12 cellular contexts compared by ENCODE assay signal in the genomic region with DNA sequence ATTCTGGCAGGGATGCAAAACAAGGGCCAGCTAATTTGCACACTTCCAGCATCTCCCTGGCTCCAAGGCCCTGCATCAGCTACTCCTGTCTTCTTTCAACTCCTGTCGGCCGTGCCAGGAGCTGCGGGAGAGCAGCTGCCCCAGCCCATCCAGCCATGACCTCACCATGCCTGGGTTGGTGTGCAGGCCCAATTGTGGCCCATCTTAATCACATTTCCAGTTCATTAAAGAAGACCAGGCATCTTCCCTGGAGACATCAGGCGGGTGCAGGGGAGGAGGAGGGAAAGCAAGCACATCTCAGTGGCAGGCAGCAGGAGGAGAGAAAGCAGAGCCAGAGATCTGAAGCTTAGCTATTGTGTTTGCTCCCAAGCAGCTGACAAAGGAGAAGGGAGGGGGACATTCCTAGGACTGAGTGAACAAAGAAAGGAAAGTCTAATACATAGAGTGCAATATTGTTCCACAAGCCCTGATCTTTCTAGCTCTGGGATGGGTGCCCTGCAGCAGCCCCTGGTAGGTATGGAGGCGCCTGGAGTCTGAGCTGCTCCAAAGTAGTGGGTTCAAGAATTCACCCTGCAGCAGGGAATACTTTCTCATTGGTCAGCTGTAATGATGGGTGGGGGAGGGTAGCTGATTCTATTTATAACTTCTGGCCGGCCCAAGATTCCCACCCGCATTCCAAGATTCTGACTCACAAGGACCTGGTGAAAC. TPM values are rescaled to one million over a fixed set of nuclear protein-coding genes. Genes with fewer than 3 reads are reported as not detected.
DNase-seq lines count a peak whose midpoint lies in the region; ATAC-seq and TF ChIP-seq lines count a peak whose summit lies in the region.
"Had no signal": no experiment of that assay in that cellular context is flagged by ENCODE, and none has a peak within 500 bp of the region (broad histone marks: within the 10 kb centered on the region; RNA-seq: fewer than 3 reads in every experiment).

No MANE protein-coding gene starts in this region.

- H3K27ac Mint-ChIP-seq in nephron progenitor cell (no peak overlapping the region), T-cell (no peak overlapping the region)
- H3K27ac Mint-ChIP-seq: CD8-positive, alpha-beta T cell; dendritic cell treated with granulocyte-macrophage colony-stimulating factor and Interleukin-4, amounts not matched to agents 40 ng/mL and 50 ng/mL, for 4 days had no signal

- POLR2A ChIA-PET in PC-9 (lab: Charles Lee; ENCODE audit: unreplicated experiment) = interaction anchor here (0.5 to 2.0 kb wide), 14 partner anchors 9 to 729 kb away, joined by 3 to 35 read pairs (median 4); a partner anchor contains a TSS
- POLR2A ChIA-PET in HEK293T (lab: Yijun Ruan, JAX) = no interaction called here
- POLR2A ChIA-PET in T-cell (lab: Charles Lee) = no interaction called here

- CTCF ChIA-PET in PC-9 (lab: Charles Lee) = interaction anchor here (0.6 to 1.6 kb wide), 9 partner anchors 9 to 225 kb away, joined by 3 to 14 read pairs (median 4); no protein-coding TSS in a partner anchor
- CTCF ChIA-PET in HEK293T (lab: Yijun Ruan, JAX) = interaction anchor here (0.9 to 1.5 kb wide), 4 partner anchors 8 to 194 kb away, joined by 3 to 5 read pairs (median 3); no protein-coding TSS in a partner anchor
- CTCF ChIA-PET in T-cell (lab: Charles Lee) = interaction anchor here in 1 of 2 donors (0.6 kb wide), 1 partner anchor 1300 kb away, joined by 3 read pairs; no protein-coding TSS in a partner anchor

- H3K4me1 Mint-ChIP-seq in nephron progenitor cell (peaks cover 61% of the 10 kb centered on the region), T-cell (peaks cover 0 to 5% (median 2%) of the 10 kb centered on the region in 3 donors)

- H3K27ac ChIP-seq in BLaER1 = no peak overlapping the region
- peak overlapping the region; percentile 86 for H3K27ac ChIP-seq in PC-9
- peak overlapping the region in 3 of 4 donors; percentile 47 to 74 (median 68) for H3K27ac ChIP-seq in gastroesophageal sphincter
- H3K27ac ChIP-seq in effector memory CD4-positive, alpha-beta T cell (ENCODE audit: insufficient read depth, low read length, poor library complexity, severe bottlenecking) = no peak overlapping the region

- H3K4me3 Mint-ChIP-seq in nephron progenitor cell = peak overlapping the region; percentile 1
- no peak overlapping the region for H3K4me3 Mint-ChIP-seq in T-cell
- H3K4me3 Mint-ChIP-seq: CD8-positive, alpha-beta T cell; dendritic cell treated with granulocyte-macrophage colony-stimulating factor and Interleukin-4, amounts not matched to agents 40 ng/mL and 50 ng/mL, for 4 days had no signal

- H3K9me3 Mint-ChIP-seq in nephron progenitor cell (no peaks in the 10 kb centered on the region), T-cell (no peaks in the 10 kb centered on the region)
- H3K9me3 Mint-ChIP-seq: CD8-positive, alpha-beta T cell; dendritic cell treated with granulocyte-macrophage colony-stimulating factor and Interleukin-4, amounts not matched to agents 40 ng/mL and 50 ng/mL, for 4 days had no signal

- intact Hi-C loops in PC-9 (cut with micrococcal nuclease; ENCODE audit: unreplicated experiment) = loop anchor here (1.0 to 2.0 kb wide), 4 partner anchors 19 to 194 kb away; no protein-coding TSS in a partner anchor

- H3K36me3 ChIP-seq in BLaER1 (no peaks in the 10 kb centered on the region), PC-9 (ENCODE audit: low read depth) (no peaks in the 10 kb centered on the region), gastroesophageal sphincter (no peaks in the 10 kb centered on the region)
- H3K36me3 ChIP-seq in effector memory CD4-positive, alpha-beta T cell (ENCODE audit: control insufficient read depth, insufficient read depth, low read length) = no peaks in the 10 kb centered on the region

- H3K9ac ChIP-seq in BLaER1 = no peak overlapping the region

- no peak for TF ChIP-seq POLR2A in gastroesophageal sphincter (IDR thresholded peaks at IDR 0.05)

- H3K36me3 Mint-ChIP-seq in nephron progenitor cell (ENCODE audit: low read depth) (no peaks in the 10 kb centered on the region), T-cell (no peaks in the 10 kb centered on the region)
- H3K36me3 Mint-ChIP-seq: CD8-positive, alpha-beta T cell had no signal

- H3K79me2 ChIP-seq in PC-9 (ENCODE audit: low read depth) = no peaks in the 10 kb centered on the region

- H2AFZ ChIP-seq in PC-9 = no peak overlapping the region

- H3K4me1 ChIP-seq in BLaER1 = peaks cover 15% of the 10 kb centered on the region
- H3K4me1 ChIP-seq in PC-9 (replicated peaks; ENCODE audit: insufficient read depth) = peaks cover 68% of the 10 kb centered on the region
- peaks cover 3 to 43% (median 20%) of the 10 kb centered on the region in 3 donors for H3K4me1 ChIP-seq in gastroesophageal sphincter
- H3K4me1 ChIP-seq in effector memory CD4-positive, alpha-beta T cell (ENCODE audit: control insufficient read depth, insufficient read depth, low read length, poor library complexity, severe bottlenecking) = no peaks in the 10 kb centered on the region

- no peaks in the 10 kb centered on the region for H4K20me1 ChIP-seq in BLaER1
- no peaks in the 10 kb centered on the region for H4K20me1 ChIP-seq in PC-9 (ENCODE audit: insufficient read depth)

- DNase-seq in PC-9 (peak; percentile 85 to 87), nephron progenitor cell (no peak), HEK293T (ENCODE audit: extremely low spot score) (no peak), T-cell (no peak)
- DNase-seq in activated T-cell treated with anti-CD3 and anti-CD28 coated beads, Interleukin-2, amount 50 U/mL, for 48 hours = no peak
- DNase-seq in effector memory CD4-positive, alpha-beta T cell = no peak
- DNase-seq: CD8-positive, alpha-beta T cell; KBM-7; T-helper 9 cell had no signal

- peak overlapping the region; percentile 61 for H3K4me2 ChIP-seq in BLaER1
- peak overlapping the region; percentile 79 for H3K4me2 ChIP-seq in PC-9

- no peak for TF ChIP-seq EP300 in gastroesophageal sphincter (IDR thresholded peaks at IDR 0.05)

- BruUV-seq in PC-9 (replicated peaks; lab: Mats Ljungman, UMichigan) = no TSS peak

- H3K27me3 ChIP-seq in BLaER1 (no peaks in the 10 kb centered on the region), PC-9 (ENCODE audit: insufficient read depth, low read depth) (no peaks in the 10 kb centered on the region), gastroesophageal sphincter (no peaks in the 10 kb centered on the region)
- H3K27me3 ChIP-seq in effector memory CD4-positive, alpha-beta T cell (replicated peaks; ENCODE audit: control insufficient read depth, insufficient read depth, low read length, poor library complexity, severe bottlenecking) = no peaks in the 10 kb centered on the region

- TF ChIP-seq CTCF in PC-9 (conservative IDR thresholded peaks at IDR 0.05) = no peak
- peak in 1 of 4 experiments; percentile 32 for TF ChIP-seq CTCF in gastroesophageal sphincter (IDR thresholded peaks at IDR 0.05)
- TF ChIP-seq CTCF in nephron progenitor cell (IDR thresholded peaks at IDR 0.05) = no peak

- H3K27me3 Mint-ChIP-seq in nephron progenitor cell (ENCODE audit: low read depth, poor library complexity) (peaks cover 4% of the 10 kb centered on the region), T-cell (peaks cover 5 to 15% of the 10 kb centered on the region in 2 donors)

- H3K4me3 ChIP-seq in BLaER1 (no peak overlapping the region), PC-9 (no peak overlapping the region), gastroesophageal sphincter (no peak overlapping the region)
- no peak overlapping the region for H3K4me3 ChIP-seq in effector memory CD4-positive, alpha-beta T cell (ENCODE audit: insufficient read depth, low read depth, low read length, poor library complexity, severe bottlenecking)

- WGBS in gastroesophageal sphincter (ENCODE audit: low coverage in 1 of 2), 2 donors = 0 to 30% methylated on average over 1 to 4 of the region's 7 CpGs

- H3K9me2 ChIP-seq in PC-9 (ENCODE audit: insufficient read depth) = no peaks in the 10 kb centered on the region

- H3F3A ChIP-seq in PC-9 (ENCODE audit: insufficient read depth, low read depth) = peaks cover 40% of the 10 kb centered on the region; the same call in 1 of the 2 replicates

- ATAC-seq in gastroesophageal sphincter (peak; percentile 67), T-cell (replicated peaks in 1 of 4) (no peak)
- ATAC-seq: CD8-positive, alpha-beta T cell had no signal

- H3K9me3 ChIP-seq in BLaER1 = no peaks in the 10 kb centered on the region
- no peaks in the 10 kb centered on the region for H3K9me3 ChIP-seq in PC-9 (ENCODE audit: insufficient read depth, low read depth)
- no peaks in the 10 kb centered on the region for H3K9me3 ChIP-seq in gastroesophageal sphincter
- H3K9me3 ChIP-seq in effector memory CD4-positive, alpha-beta T cell (ENCODE audit: control insufficient read depth, low read length) = no peaks in the 10 kb centered on the region

TF ChIP-seq in HEK293T, 16 proteins besides CTCF, POLR2A, EP300 and RAD21:
- TF ChIP-seq FOXA1 (IDR thresholded peaks at IDR 0.05) (no peak), HDGF (IDR thresholded peaks at IDR 0.05; ENCODE audit: borderline replicate concordance) (no peak), SP1 (IDR thresholded peaks at IDR 0.05) (no peak), TARDBP (IDR thresholded peaks at IDR 0.05) (no peak), ARNT (IDR thresholded peaks at IDR 0.05) (no peak), NFRKB (IDR thresholded peaks at IDR 0.05) (no peak), ELF4 (IDR thresholded peaks at IDR 0.05) (no peak), ZNF384 (IDR thresholded peaks at IDR 0.05) (no peak), L3MBTL2 (conservative IDR thresholded peaks at IDR 0.05) (no peak), LEF1 (IDR thresholded peaks at IDR 0.05; ENCODE audit: borderline replicate concordance) (no peak), FOXM1 (IDR thresholded peaks at IDR 0.05; ENCODE audit: borderline replicate concordance) (no peak), SUZ12 (IDR thresholded peaks at IDR 0.05) (no peak)
- TF ChIP-seq, protein P1, sequence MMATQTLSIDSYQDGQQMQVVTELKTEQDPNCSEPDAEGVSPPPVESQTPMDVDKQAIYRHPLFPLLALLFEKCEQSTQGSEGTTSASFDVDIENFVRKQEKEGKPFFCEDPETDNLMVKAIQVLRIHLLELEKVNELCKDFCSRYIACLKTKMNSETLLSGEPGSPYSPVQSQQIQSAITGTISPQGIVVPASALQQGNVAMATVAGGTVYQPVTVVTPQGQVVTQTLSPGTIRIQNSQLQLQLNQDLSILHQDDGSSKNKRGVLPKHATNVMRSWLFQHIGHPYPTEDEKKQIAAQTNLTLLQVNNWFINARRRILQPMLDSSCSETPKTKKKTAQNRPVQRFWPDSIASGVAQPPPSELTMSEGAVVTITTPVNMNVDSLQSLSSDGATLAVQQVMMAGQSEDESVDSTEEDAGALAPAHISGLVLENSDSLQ (IDR thresholded peaks at IDR 0.05) = no peak

RNA-seq across cellular contexts. Expression of a gene that starts 40.1 kb away (rescaled TPM):
- total RNA-seq in PC-9 (2021) (0.48 and 0.88 TPM in 2 replicates), gastroesophageal sphincter (100 to 1,000 TPM in 3 of 4 donors, 10 to 100 TPM in 1; 94.3 to 261 (median 162) TPM), T-cell (under 1 TPM in 4 of 5 donors, not detected in 1; 0.13 to 0.90 (median 0.74) TPM)
- total RNA-seq: CD8-positive, alpha-beta T cell had no signal

Comparison
In these comparisons a context has a peak if more than half of its experiments do, and no peak if none do; other contexts are left out.
1. H3K27ac ChIP-seq: peak in PC-9 (single experiment) and gastroesophageal sphincter (3 of 4); none in BLaER1 (single experiment) and effector memory CD4-positive, alpha-beta T cell (single experiment).
2. DNase-seq: peak in PC-9 (2 of 2); none in nephron progenitor cell (single experiment), HEK293T (single experiment), activated T-cell treated with anti-CD3 and anti-CD28 coated beads, Interleukin-2, amount 50 U/mL, for 48 hours (0 of 2), T-cell (0 of 34) and effector memory CD4-positive, alpha-beta T cell (0 of 3).
3. RNA of a gene that starts 40.1 kb away (total RNA-seq): 94.3 to 261 TPM in gastroesophageal sphincter; 0.13 to 0.90 TPM in T-cell and 0.48 to 0.88 TPM in PC-9; every median in the first group is over 10 times any median in the second.